In the genomic region with DNA sequence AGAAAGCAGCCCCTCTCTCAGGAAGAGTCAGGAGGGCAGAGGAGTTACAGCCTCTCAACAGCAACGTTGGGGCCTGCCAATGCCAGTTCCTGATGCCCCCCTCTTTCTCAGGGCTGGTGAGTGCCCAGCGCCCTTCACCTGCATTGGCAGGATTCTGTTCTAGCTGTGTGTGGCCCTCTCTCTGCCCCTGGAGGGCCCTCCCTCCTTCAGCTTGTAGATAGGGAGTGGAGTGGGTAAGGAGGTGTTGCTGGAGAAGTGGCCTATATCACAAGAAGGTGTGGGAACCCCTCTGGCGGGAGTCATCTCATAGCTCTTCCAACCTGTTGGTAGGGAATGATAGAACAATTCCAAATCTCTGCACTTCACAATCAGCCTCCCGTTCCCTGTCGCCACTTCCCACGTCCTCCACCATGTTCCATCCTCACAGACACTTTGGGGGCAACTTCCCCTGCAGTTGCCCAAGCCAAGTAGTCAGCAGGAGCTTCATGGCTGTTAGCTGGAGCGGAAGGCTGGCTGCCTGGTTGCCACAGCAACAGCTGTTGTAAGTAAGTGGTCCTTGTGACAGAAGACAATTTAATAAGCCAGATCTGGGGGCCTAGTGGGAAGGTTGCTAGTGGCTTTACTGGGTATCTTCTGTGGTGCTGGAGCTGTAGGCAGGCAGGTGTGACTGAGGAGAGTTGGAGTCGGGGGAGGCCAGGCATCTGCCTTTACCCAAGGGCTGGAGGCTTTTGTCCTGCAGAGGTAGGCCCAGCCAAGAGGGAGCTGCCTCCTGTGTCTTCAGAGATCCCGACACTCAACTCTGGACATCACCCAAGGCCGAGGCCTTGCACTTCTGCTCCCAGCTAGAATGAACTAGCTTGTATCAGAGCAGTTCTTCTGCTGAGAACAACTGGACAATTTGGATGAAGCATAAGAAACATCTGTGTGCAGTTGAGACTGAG, we compare ENCODE assay signal across 16 cellular contexts. TPM values are rescaled to one million over a fixed set of nuclear protein-coding genes. Genes with fewer than 3 reads are reported as not detected.
DNase-seq lines count a peak whose midpoint lies in the region; ATAC-seq and TF ChIP-seq lines count a peak whose summit lies in the region.
"Had no signal": no experiment of that assay in that cellular context is flagged by ENCODE, and none has a peak within 500 bp of the region (broad histone marks: within the 10 kb centered on the region; RNA-seq: fewer than 3 reads in every experiment).

No MANE protein-coding gene starts in this region.

- peaks cover 48% of the 10 kb centered on the region for H3K27me3 ChIP-seq in IMR-90 (ENCODE audit: control insufficient read depth, insufficient read depth, low read length)
- H3K27me3 ChIP-seq in neural cell (ENCODE audit: insufficient read depth, low read depth, low read length): no peaks in the 10 kb centered on the region
- H3K27me3 ChIP-seq: BLaER1, body of pancreas, esophagus muscularis mucosa had no signal

- no peaks in the 10 kb centered on the region for H3K4me1 ChIP-seq in IMR-90 (ENCODE audit: control insufficient read depth, insufficient read depth, low read length)
- H3K4me1 ChIP-seq in OCI-LY7 (ENCODE audit: insufficient read depth, low read length, poor library complexity, severe bottlenecking): no peaks in the 10 kb centered on the region
- H3K4me1 ChIP-seq: body of pancreas had no signal

- no peak overlapping the region for H4K5ac ChIP-seq in IMR-90 (ENCODE audit: low read depth, low read length)

- no peaks in the 10 kb centered on the region for H3K79me1 ChIP-seq in IMR-90 (ENCODE audit: low read depth in 1 of 2, low read length in 2 of 2)

- H2BK15ac ChIP-seq in IMR-90 (ENCODE audit: low read depth, low read length): no peak overlapping the region

- H3K9me2 ChIP-seq in neural cell (ENCODE audit: insufficient read depth, low read length): no peaks in the 10 kb centered on the region
- no peaks in the 10 kb centered on the region for H3K9me2 ChIP-seq in OCI-LY7 (ENCODE audit: insufficient read depth, low read length)

- DNase-seq in DMS79 (lab: John Stamatoyannopoulos, UW): peak; percentile 94
- DNase-seq in IMR-90: no peak
- no peak for DNase-seq in caudate nucleus (lab: John Stamatoyannopoulos, UW)
- no peak for DNase-seq in activated T-cell treated with anti-CD3 and anti-CD28 coated beads, Interleukin-2, amount 50 U/mL, for 24 hours
- DNase-seq in iPS-NIHi11 (ENCODE audit: low spot score): no peak
- no peak for DNase-seq in GF-D8 (lab: John Stamatoyannopoulos, UW)
- DNase-seq in OCI-LY7 (ENCODE audit: low spot score): no peak
- DNase-seq: body of pancreas, OCI-M1 had no signal

- H3K4ac ChIP-seq in IMR-90 (ENCODE audit: low read depth, low read length): no peak overlapping the region

- H3K56ac ChIP-seq in IMR-90 (ENCODE audit: extremely low read depth, insufficient read depth, low read length): no peak overlapping the region

- no peak for TF ChIP-seq RAD21 in IMR-90 (IDR thresholded peaks at IDR 0.05; ENCODE audit: low read length)
- TF ChIP-seq RAD21 in neural cell (conservative IDR thresholded peaks at IDR 0.05): peak; percentile 34

- no peak overlapping the region for H3K27ac Mint-ChIP-seq in activated T-cell treated with anti-CD3 and anti-CD28 coated beads, Interleukin-2, amount 50 U/mL, for 24 hours
- H3K27ac Mint-ChIP-seq: activated CD4-positive, alpha-beta T cell treated with anti-CD3 and anti-CD28 coated beads for 36 hours; activated naive CD4-positive, alpha-beta T cell treated with anti-CD3 and anti-CD28 coated beads, Interleukin-2, amount 50 U/mL, for 72 hours had no signal

- H2AK5ac ChIP-seq in IMR-90 (ENCODE audit: low read depth, low read length): no peak overlapping the region

- no peak for ATAC-seq in IMR-90 (ENCODE audit: low read depth)
- ATAC-seq: body of pancreas had no signal

- no peaks in the 10 kb centered on the region for H4K20me1 ChIP-seq in IMR-90 (ENCODE audit: insufficient read depth, low read length)
- H4K20me1 ChIP-seq in neural cell (ENCODE audit: insufficient read depth): no peaks in the 10 kb centered on the region
- no peaks in the 10 kb centered on the region for H4K20me1 ChIP-seq in OCI-LY7 (ENCODE audit: insufficient read depth, low read length)
- H4K20me1 ChIP-seq: BLaER1 had no signal

- H3K9ac ChIP-seq in IMR-90 (ENCODE audit: low read depth, low read length) (no peak overlapping the region), neural cell (ENCODE audit: low read length) (peak overlapping the region; percentile 61)
- H3K9ac ChIP-seq: BLaER1 had no signal

- no peaks in the 10 kb centered on the region for H3K4me1 Mint-ChIP-seq in activated T-cell treated with anti-CD3 and anti-CD28 coated beads, Interleukin-2, amount 50 U/mL, for 24 hours (ENCODE audit: low read depth)
- H3K4me1 Mint-ChIP-seq: activated CD4-positive, alpha-beta T cell treated with anti-CD3 and anti-CD28 coated beads for 36 hours had no signal

- dilution Hi-C loops in IMR-90 (cut with HindIII; ENCODE audit: low sequenced_read_pairs, unreplicated experiment): no loop called here

- H3K9me1 ChIP-seq in IMR-90 (ENCODE audit: insufficient read depth, low read length): no peaks in the 10 kb centered on the region

- H3K4me3 Mint-ChIP-seq in activated T-cell treated with anti-CD3 and anti-CD28 coated beads, Interleukin-2, amount 50 U/mL, for 24 hours: no peak overlapping the region
- H3K4me3 Mint-ChIP-seq: activated CD4-positive, alpha-beta T cell treated with anti-CD3 and anti-CD28 coated beads for 36 hours had no signal

- no peaks in the 10 kb centered on the region for H3K36me3 ChIP-seq in IMR-90 (ENCODE audit: control insufficient read depth, insufficient read depth, low read length)
- no peaks in the 10 kb centered on the region for H3K36me3 ChIP-seq in neural cell (ENCODE audit: insufficient read depth, low read length)
- H3K36me3 ChIP-seq in OCI-LY7 (ENCODE audit: insufficient read depth, low read length): no peaks in the 10 kb centered on the region
- H3K36me3 ChIP-seq: BLaER1, esophagus muscularis mucosa had no signal

- H4K91ac ChIP-seq in IMR-90 (ENCODE audit: insufficient read depth, low read depth, low read length): no peak overlapping the region

- H2AFZ ChIP-seq in IMR-90 (replicated peaks; ENCODE audit: low read length, poor library complexity): peak overlapping the region; percentile 19
- H2AFZ ChIP-seq in neural cell (ENCODE audit: low read depth, low read length): no peak overlapping the region
- H2AFZ ChIP-seq in OCI-LY7 (ENCODE audit: low read length): no peak overlapping the region

- WGBS in IMR-90 (ENCODE audit: extremely low coverage in 2 of 2, insufficient read length in 1 of 2), 2 experiments: 48% methylated on average over 4 of the region's 10 CpGs; no CpG with 5 or more reads in 1 of the 2 experiments

- H4K8ac ChIP-seq in IMR-90 (ENCODE audit: low read depth in 2 of 2, low read length in 2 of 2): no peak overlapping the region

- BruUV-seq in IMR-90 (replicated peaks; lab: Mats Ljungman, UMichigan) (no TSS peak), OCI-LY7 (replicated peaks; lab: Mats Ljungman, UMichigan) (no TSS peak)

- in situ Hi-C loops in IMR-90 (cut with MboI; ENCODE audit: low sequenced_read_pairs): no loop called here

- no peak for TF ChIP-seq POLR2A in IMR-90 (IDR thresholded peaks at IDR 0.05; ENCODE audit: low read depth, low read length)

- H3K14ac ChIP-seq in IMR-90 (replicated peaks; ENCODE audit: low read depth, low read length): no peak overlapping the region

- peaks cover 8% of the 10 kb centered on the region for H3K27me3 Mint-ChIP-seq in activated T-cell treated with anti-CD3 and anti-CD28 coated beads, Interleukin-2, amount 50 U/mL, for 24 hours
- H3K27me3 Mint-ChIP-seq: activated CD4-positive, alpha-beta T cell treated with anti-CD3 and anti-CD28 coated beads for 36 hours had no signal

- H3K9me3 ChIP-seq in IMR-90 (ENCODE audit: control insufficient read depth, insufficient read depth, low read length): no peaks in the 10 kb centered on the region
- no peaks in the 10 kb centered on the region for H3K9me3 ChIP-seq in neural cell (ENCODE audit: low read length)
- no peaks in the 10 kb centered on the region for H3K9me3 ChIP-seq in OCI-LY7 (ENCODE audit: low read length)
- H3K9me3 ChIP-seq: BLaER1, body of pancreas, esophagus muscularis mucosa had no signal

- H3K9me3 Mint-ChIP-seq in activated T-cell treated with anti-CD3 and anti-CD28 coated beads, Interleukin-2, amount 50 U/mL, for 24 hours: no peaks in the 10 kb centered on the region
- H3K9me3 Mint-ChIP-seq: activated naive CD4-positive, alpha-beta T cell treated with anti-CD3 and anti-CD28 coated beads, Interleukin-2, amount 50 U/mL, for 72 hours had no signal

- H3K18ac ChIP-seq in IMR-90 (ENCODE audit: low read depth, low read length): no peak overlapping the region

- H3K36me3 Mint-ChIP-seq in activated T-cell treated with anti-CD3 and anti-CD28 coated beads, Interleukin-2, amount 50 U/mL, for 24 hours (ENCODE audit: low read depth): no peaks in the 10 kb centered on the region
- H3K36me3 Mint-ChIP-seq: activated naive CD4-positive, alpha-beta T cell treated with anti-CD3 and anti-CD28 coated beads, Interleukin-2, amount 50 U/mL, for 72 hours had no signal

- H3K79me2 ChIP-seq in neural cell (replicated peaks; ENCODE audit: insufficient read depth, low read length): no peaks in the 10 kb centered on the region
- H3K79me2 ChIP-seq in OCI-LY7 (ENCODE audit: insufficient read depth, low read depth, low read length): no peaks in the 10 kb centered on the region

- intact Hi-C loops in IMR-90 (cut with micrococcal nuclease): no loop called here
- intact Hi-C loops in OCI-LY7 (cut with micrococcal nuclease; ENCODE audit: unreplicated experiment): no loop called here

- H2BK20ac ChIP-seq in IMR-90 (ENCODE audit: low read depth, low read length): no peak overlapping the region

- peak; percentile 80 for TF ChIP-seq EP300 in neural cell (conservative IDR thresholded peaks at IDR 0.05; ENCODE audit: poor library complexity, severe bottlenecking)

- H3F3A ChIP-seq in neural cell (ENCODE audit: insufficient read depth, low read length, poor library complexity, severe bottlenecking): peaks cover 3% of the 10 kb centered on the region

- H3K27ac ChIP-seq in IMR-90 (ENCODE audit: insufficient read depth, low read length) (no peak overlapping the region), caudate nucleus (ENCODE audit: low read depth, low read length) (peak overlapping the region; percentile 4), neural cell (ENCODE audit: low read length) (peak overlapping the region; percentile 92), OCI-LY7 (ENCODE audit: low read depth, low read length, poor library complexity, severe bottlenecking) (no peak overlapping the region)
- H3K27ac ChIP-seq: BLaER1, body of pancreas, esophagus muscularis mucosa, SK-N-MC had no signal

- TF ChIP-seq CTCF in IMR-90 (conservative IDR thresholded peaks at IDR 0.05; ENCODE audit: low read depth, low read length) (no peak), neural cell (IDR thresholded peaks at IDR 0.05; ENCODE audit: poor library complexity, severe bottlenecking) (no peak), OCI-LY7 (conservative IDR thresholded peaks at IDR 0.05; ENCODE audit: low read length) (no peak)

- H3K4me3 ChIP-seq in IMR-90 (ENCODE audit: insufficient read depth, low read depth, low read length) (no peak overlapping the region), neural cell (ENCODE audit: low read length) (peak overlapping the region; percentile 52), OCI-LY7 (ENCODE audit: low read depth, low read length, poor library complexity, severe bottlenecking) (no peak overlapping the region)
- H3K4me3 ChIP-seq: BLaER1, body of pancreas, esophagus muscularis mucosa, SK-N-MC had no signal

- H2BK5ac ChIP-seq in IMR-90 (ENCODE audit: low read depth, low read length, poor library complexity, severe bottlenecking): no peak overlapping the region

- POLR2A ChIA-PET in IMR-90 (lab: Charles Lee; ENCODE audit: unreplicated experiment) (no interaction called here), OCI-LY7 (lab: Charles Lee) (interaction anchor here (0.5 to 1.7 kb wide), 2 partner anchors 9 to 178 kb away, joined by 3 to 4 read pairs; no protein-coding TSS in a partner anchor)

- H3K4me2 ChIP-seq in IMR-90 (ENCODE audit: low read depth, low read length): no peak overlapping the region
- peak overlapping the region; percentile 59 for H3K4me2 ChIP-seq in neural cell (ENCODE audit: low read length)
- H3K4me2 ChIP-seq in OCI-LY7 (ENCODE audit: low read length): no peak overlapping the region
- H3K4me2 ChIP-seq: BLaER1 had no signal

- H2AK9ac ChIP-seq in IMR-90 (replicated peaks; ENCODE audit: low read depth, low read length, poor library complexity): peak overlapping the region; percentile 46

- no peak overlapping the region for H2BK120ac ChIP-seq in IMR-90 (ENCODE audit: low read depth, low read length)

- CTCF ChIA-PET in IMR-90 (lab: Yijun Ruan, JAX): interaction anchor here (3.0 kb wide), 1 partner anchor 10 kb away, joined by 17 read pairs; no protein-coding TSS in a partner anchor
- CTCF ChIA-PET in OCI-LY7 (lab: Charles Lee; ENCODE audit: unreplicated experiment): interaction anchor here (0.5 to 1.2 kb wide), 2 partner anchors 11 to 49 kb away, joined by 3 to 4 read pairs; no protein-coding TSS in a partner anchor

- H3K23ac ChIP-seq in IMR-90 (ENCODE audit: low read depth, low read length): no peak overlapping the region

RNA-seq across cellular contexts. Expression of gene GALNT16, which starts 38.4 kb away (rescaled TPM):
- total RNA-seq in IMR-90 (2012; rRNA removed): 0.28 and 0.36 TPM in 2 replicates
- polyA plus RNA-seq in IMR-90 (2012; rRNA removed): 0.89 and 1.5 TPM in 2 replicates
- 1.5 and 1.7 TPM in 2 replicates for polyA plus RNA-seq in IMR-90 (2012; cell fraction: cytosol; rRNA removed)
- 1.6 and 1.7 TPM in 2 replicates for polyA plus RNA-seq in IMR-90 (2012; cell fraction: nucleus; rRNA removed; ENCODE audit: low replicate concordance)
- polyA plus RNA-seq in neural cell: 23.8 and 25.2 TPM in 2 replicates
- 17.3 and 20.1 TPM in 2 replicates for polyA minus RNA-seq in neural cell
- total RNA-seq in OCI-LY7 (2014; rRNA removed; shearing (Covaris generic)): 0.05 and 0.09 TPM in 2 replicates
- total RNA-seq in OCI-LY7 (2022): 0.30 TPM in 1 of 2 replicates, not detected in the other
- total RNA-seq: mononuclear cell had no signal

Comparison
In these comparisons a context has a peak if more than half of its experiments do, and no peak if none do; other contexts are left out.
1. H3K27ac ChIP-seq: peak in caudate nucleus (single experiment) and neural cell (single experiment); none in IMR-90 (single experiment) and OCI-LY7 (single experiment).